Comparison of ENCODE assay signal across 14 cellular contexts in genomic region chr16:2450535-2450934, GRCh38. TPM values are rescaled to one million over a fixed set of nuclear protein-coding genes. Genes with fewer than 3 reads are reported as not detected.
DNase-seq lines count a peak whose midpoint lies in the region; ATAC-seq lines count a peak whose summit lies in the region.
"Had no signal": no experiment of that assay in that cellular context is flagged by ENCODE, and none has a peak within 500 bp of the region (broad histone marks: within the 10 kb centered on the region; RNA-seq: fewer than 3 reads in every experiment).

No MANE protein-coding gene starts in this region.

- H3K27ac ChIP-seq in cingulate gyrus (ENCODE audit: low read depth, low read length), result peak overlapping the region; percentile 72
- peak overlapping the region; percentile 64 for H3K27ac ChIP-seq in temporal lobe (ENCODE audit: low read depth, low read length)
- H3K27ac ChIP-seq: C4-2B, KMS-11, SJSA1 had no signal

- ATAC-seq in left lobe of liver, result no peak

- DNase-seq in NCI-H1694 treated with DMSO at 0.1 percent for 48 hours (lab: John Stamatoyannopoulos, UW), result peak; percentile 76
- peak; percentile 76 for DNase-seq in midbrain (lab: John Stamatoyannopoulos, UW)
- no peak for DNase-seq in activated CD4-positive, CD25-positive, alpha-beta regulatory T cell treated with anti-CD3 and anti-CD28 coated beads, Interleukin-2, amount 50 U/mL, for 72 hours
- no peak for DNase-seq in left lobe of liver (ENCODE audit: low spot score)
- DNase-seq in NCI-H510A (lab: John Stamatoyannopoulos, UW), result no peak
- DNase-seq: NCI-H1105, NCI-H1930, NCI-H2171 had no signal

RNA-seq across cellular contexts. Expression of gene TEDC2, which starts 9.4 kb away (rescaled TPM):
- total RNA-seq in temporal lobe (3.9 TPM), left lobe of liver (0.63 TPM)

RNA-seq across cellular contexts. Expression of gene NTN3, which starts 20.6 kb away (rescaled TPM):
- total RNA-seq in temporal lobe (3.2 TPM), left lobe of liver (3.6 TPM)
- total RNA-seq: MCF 10A had no signal

RNA-seq across cellular contexts. Expression of gene CCNF, which starts 21.3 kb away (rescaled TPM):
- total RNA-seq in temporal lobe, result 6.6 TPM
- 2.0 TPM for total RNA-seq in left lobe of liver

RNA-seq across cellular contexts. Expression of gene TBC1D24, which starts 24.4 kb away (rescaled TPM):
- total RNA-seq in temporal lobe (22.1 TPM), left lobe of liver (32.5 TPM)

Comparison
In these comparisons a context has a peak if more than half of its experiments do, and no peak if none do; other contexts are left out.
1. DNase-seq: peak in NCI-H1694 treated with DMSO at 0.1 percent for 48 hours (single experiment) and midbrain (single experiment); none in activated CD4-positive, CD25-positive, alpha-beta regulatory T cell treated with anti-CD3 and anti-CD28 coated beads, Interleukin-2, amount 50 U/mL, for 72 hours (single experiment), left lobe of liver (single experiment) and NCI-H510A (single experiment).